In the genomic region with DNA sequence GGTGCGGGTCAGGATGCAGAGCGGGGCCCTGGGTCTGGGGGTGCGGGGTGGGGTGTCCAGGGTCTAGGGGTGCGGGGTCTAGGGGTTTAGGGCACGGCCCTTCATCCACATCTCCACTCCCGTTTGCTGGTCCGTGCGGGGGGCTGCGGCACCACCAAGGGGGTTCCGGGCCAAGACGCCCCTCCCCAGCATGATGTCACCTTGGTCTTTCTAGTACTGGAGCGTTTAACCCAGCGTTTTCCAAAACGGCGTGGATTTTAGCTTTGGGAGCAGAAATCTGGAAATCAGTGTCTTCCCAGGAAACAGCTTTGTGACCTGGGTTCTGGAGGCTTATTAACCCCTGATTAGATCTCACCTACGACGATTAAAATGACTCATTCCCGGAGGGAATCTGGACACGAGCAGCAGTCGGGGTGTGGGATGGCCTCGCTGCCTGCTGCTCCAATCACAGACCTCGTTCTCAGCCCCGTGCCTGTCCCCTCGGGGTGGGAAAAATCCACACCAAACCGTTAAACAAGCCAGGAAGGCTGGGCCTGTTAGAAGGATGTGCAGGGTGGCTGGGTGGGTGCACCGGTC, we compare ENCODE assay signal across 8 cellular contexts.
DNase-seq lines count a peak whose midpoint lies in the region; ATAC-seq and TF ChIP-seq lines count a peak whose summit lies in the region.

No MANE protein-coding gene starts in this region.

- DNase-seq in MM.1S (no peak), T47D (ENCODE audit: low read depth in 1 of 2, low spot score in 1 of 2) (peak; percentile 60 to 84), islet precursor cell (peak; percentile 83), activated gamma-delta T cell treated with Interleukin-2 at 50 U/mL for 16 hours (no peak)
- DNase-seq in stimulated activated effector memory CD8-positive, alpha-beta T cell treated with anti-CD3 and anti-CD28 coated beads, Interleukin-12 subunit alpha, Interleukin-12 subunit beta, amount 100 ng/mL, for 72 hours (ENCODE audit: low spot score in 2 of 2): no peak
- no peak for DNase-seq in central memory CD4-positive, alpha-beta T cell

- no peaks in the 10 kb centered on the region for H3K27me3 ChIP-seq in MM.1S (replicated peaks; ENCODE audit: insufficient read depth, low read length)

- ATAC-seq in stimulated activated effector memory CD8-positive, alpha-beta T cell treated with anti-CD3 and anti-CD28 coated beads, Interleukin-12 subunit alpha, Interleukin-12 subunit beta, amount 100 ng/mL, for 72 hours: no peak
- ATAC-seq in HG02759 (IDR thresholded peaks at IDR 0.05; ENCODE audit: unreplicated experiment): no peak

- H3K9me3 ChIP-seq in ES-I3 (ENCODE audit: control insufficient read depth, insufficient read depth, low read length) (no peaks in the 10 kb centered on the region), MM.1S (replicated peaks; ENCODE audit: insufficient read depth, low read length) (no peaks in the 10 kb centered on the region)

- peaks cover 3% of the 10 kb centered on the region; the same call in 1 of the 2 replicates for H4K20me1 ChIP-seq in MM.1S (ENCODE audit: insufficient read depth, low read length)

- H2AFZ ChIP-seq in MM.1S (ENCODE audit: low read length): no peak overlapping the region

- in situ Hi-C loops in T47D (cut with HindIII; ENCODE audit: low pct_unique_long_range_greater_than_20kb, low sequenced_read_pairs): no loop called here

- H3K79me2 ChIP-seq in MM.1S (ENCODE audit: low read length): peaks cover 47% of the 10 kb centered on the region

- H3K4me1 ChIP-seq in ES-I3 (ENCODE audit: insufficient read depth, low read length) (peaks cover 4% of the 10 kb centered on the region; the same call in 1 of the 2 replicates), MM.1S (ENCODE audit: low read length) (peaks cover 26% of the 10 kb centered on the region)

- peak overlapping the region; percentile 15; the same call in 1 of the 2 replicates for H3K27ac ChIP-seq in MM.1S (ENCODE audit: low read length)

- no peaks in the 10 kb centered on the region for H3K9me2 ChIP-seq in MM.1S (replicated peaks; ENCODE audit: insufficient read depth, low read length)

- peak overlapping the region; percentile 89 for H3K4me2 ChIP-seq in MM.1S (ENCODE audit: low read depth, low read length)

- H3K36me3 Mint-ChIP-seq in stimulated activated effector memory CD8-positive, alpha-beta T cell treated with anti-CD3 and anti-CD28 coated beads, Interleukin-12 subunit alpha, Interleukin-12 subunit beta, amount 100 ng/mL, for 72 hours: peaks cover 20% of the 10 kb centered on the region

- H3K9ac ChIP-seq in ES-I3 (ENCODE audit: low read depth, low read length) (peak overlapping the region; percentile 86), MM.1S (ENCODE audit: low read length) (peak overlapping the region; percentile 50)

- peaks cover 35% of the 10 kb centered on the region for H3K4me1 Mint-ChIP-seq in stimulated activated effector memory CD8-positive, alpha-beta T cell treated with anti-CD3 and anti-CD28 coated beads, Interleukin-12 subunit alpha, Interleukin-12 subunit beta, amount 100 ng/mL, for 72 hours

- peak overlapping the region; percentile 75 for H3K4me3 ChIP-seq in MM.1S (ENCODE audit: low read length)

- peaks cover 27% of the 10 kb centered on the region for H3F3A ChIP-seq in MM.1S (ENCODE audit: insufficient read depth, low read length)

- no peak for TF ChIP-seq CTCF in MM.1S (IDR thresholded peaks at IDR 0.05; ENCODE audit: low read length)

- H3K36me3 ChIP-seq in ES-I3 (ENCODE audit: insufficient read depth, low read length): peaks cover 11% of the 10 kb centered on the region
- H3K36me3 ChIP-seq in MM.1S (replicated peaks; ENCODE audit: insufficient read depth, low read length): no peaks in the 10 kb centered on the region

- peak overlapping the region; percentile 78 for H3K4me3 Mint-ChIP-seq in stimulated activated effector memory CD8-positive, alpha-beta T cell treated with anti-CD3 and anti-CD28 coated beads, Interleukin-12 subunit alpha, Interleukin-12 subunit beta, amount 100 ng/mL, for 72 hours

- peak overlapping the region; percentile 80 for H3K27ac Mint-ChIP-seq in stimulated activated effector memory CD8-positive, alpha-beta T cell treated with anti-CD3 and anti-CD28 coated beads, Interleukin-12 subunit alpha, Interleukin-12 subunit beta, amount 100 ng/mL, for 72 hours

- H3K9me3 Mint-ChIP-seq in stimulated activated effector memory CD8-positive, alpha-beta T cell treated with anti-CD3 and anti-CD28 coated beads, Interleukin-12 subunit alpha, Interleukin-12 subunit beta, amount 100 ng/mL, for 72 hours: no peaks in the 10 kb centered on the region

Comparison
In these comparisons a context has a peak if more than half of its experiments do, and no peak if none do; other contexts are left out.
1. DNase-seq: peak in T47D (2 of 2) and islet precursor cell (single experiment); none in MM.1S (single experiment), stimulated activated effector memory CD8-positive, alpha-beta T cell treated with anti-CD3 and anti-CD28 coated beads, Interleukin-12 subunit alpha, Interleukin-12 subunit beta, amount 100 ng/mL, for 72 hours (0 of 2), activated gamma-delta T cell treated with Interleukin-2 at 50 U/mL for 16 hours (single experiment) and central memory CD4-positive, alpha-beta T cell (single experiment).